Comparison of ENCODE assay signal across 9 cellular contexts in genomic region chr10:5089869-5090268, GRCh38. TPM values are rescaled to one million over a fixed set of nuclear protein-coding genes. Genes with fewer than 3 reads are reported as not detected.
DNase-seq lines count a peak whose midpoint lies in the region; ATAC-seq, FAIRE-seq and TF ChIP-seq lines count a peak whose summit lies in the region.
"Had no signal": no experiment of that assay in that cellular context is flagged by ENCODE, and none has a peak within 500 bp of the region (broad histone marks: within the 10 kb centered on the region; RNA-seq: fewer than 3 reads in every experiment).

No MANE protein-coding gene starts in this region.

- H3K36me3 ChIP-seq in bronchial epithelial cell (ENCODE audit: control insufficient read depth, insufficient read depth, low read length), result no peaks in the 10 kb centered on the region
- H3K36me3 ChIP-seq in small intestine (ENCODE audit: control insufficient read depth in 2 of 2, insufficient read depth in 2 of 2, low read length in 2 of 2), result no peaks in the 10 kb centered on the region

- H3K9me3 ChIP-seq in small intestine (ENCODE audit: control insufficient read depth, low read depth), result no peaks in the 10 kb centered on the region

- no peak for TF ChIP-seq POLR2A in NB4 (IDR thresholded peaks at IDR 0.05; ENCODE audit: extremely low read depth, insufficient read length)
- TF ChIP-seq POLR2A in GM12891 (IDR thresholded peaks at IDR 0.05; ENCODE audit: low read depth, low read length), result no peak

- H3K4me3 ChIP-seq in NB4 (ENCODE audit: low read depth, low read length) (no peak overlapping the region), bronchial epithelial cell (ENCODE audit: low read depth, low read length) (no peak overlapping the region), small intestine (ENCODE audit: low read depth in 1 of 2, low read length in 2 of 2) (no peak overlapping the region)

- TF ChIP-seq CTCF in NB4 (IDR thresholded peaks at IDR 0.05; ENCODE audit: low read depth, low read length) (peak; percentile 16), bronchial epithelial cell (IDR thresholded peaks at IDR 0.05; ENCODE audit: insufficient read depth, low read length, severe bottlenecking) (peak; percentile 72)

- 59 to 61% (median 61%) methylated on average over 4 of the region's 4 CpGs for WGBS in small intestine, 3 donors

- no peak for ATAC-seq in left ventricle myocardium superior

- H3K4me1 ChIP-seq in small intestine (ENCODE audit: control insufficient read depth in 2 of 2, insufficient read depth in 1 of 2, low read depth in 1 of 2, low read length in 1 of 2), result peaks cover 0 to 3% of the 10 kb centered on the region in 2 donors

- H3K27ac ChIP-seq in small intestine (ENCODE audit: low read depth in 1 of 2, low read length in 1 of 2), result no peak overlapping the region

- intact Hi-C loops in left ventricle myocardium superior (cut with micrococcal nuclease), result loop anchor here (10.0 kb wide), 1 partner anchor 245 kb away; no protein-coding TSS in a partner anchor

- H3K27me3 ChIP-seq in bronchial epithelial cell (ENCODE audit: control insufficient read depth, insufficient read depth, low read length) (no peaks in the 10 kb centered on the region), small intestine (ENCODE audit: control insufficient read depth in 2 of 2, insufficient read depth in 2 of 2, low read length in 2 of 2) (no peaks in the 10 kb centered on the region)

- DNase-seq in SIG-M5 treated with dmso at 0.1 percent for 504 hours (lab: John Stamatoyannopoulos, UW; ENCODE audit: unreplicated experiment) (peak; percentile 72), SIG-M5 (lab: John Stamatoyannopoulos, UW) (no peak), NB4 (ENCODE audit: low read depth) (peak; percentile 38), bronchial epithelial cell (ENCODE audit: low read depth) (peak; percentile 93), small intestine (peak; percentile 28), left ventricle myocardium superior (no peak), GM12891 (ENCODE audit: insufficient read length, low spot score) (no peak)
- DNase-seq in stimulated activated naive CD4-positive, alpha-beta T cell treated with Interleukin-2 at 50 U/mL for 16 hours (lab: John Stamatoyannopoulos, UW), result no peak
- DNase-seq: T1000 had no signal

- FAIRE-seq in bronchial epithelial cell (lab: Jason Lieb, UNC), result peak; percentile 79
- no peak for FAIRE-seq in small intestine (lab: Jason Lieb, UNC)
- no peak for FAIRE-seq in GM12891 (lab: Jason Lieb, UNC)

TF ChIP-seq in GM12891, 5 proteins besides CTCF, POLR2A, EP300 and RAD21:
- no peak for TF ChIP-seq POLR2AphosphoS5 (IDR thresholded peaks at IDR 0.05; ENCODE audit: low read depth, low read length)
- no peak for TF ChIP-seq TAF1 (IDR thresholded peaks at IDR 0.05; ENCODE audit: low read depth, low read length)
- no peak for TF ChIP-seq POU2F2 (IDR thresholded peaks at IDR 0.05; ENCODE audit: low read depth, low read length)
- no peak for TF ChIP-seq SPI1 (IDR thresholded peaks at IDR 0.05; ENCODE audit: low read depth, low read length)
- TF ChIP-seq PAX5 (IDR thresholded peaks at IDR 0.05; ENCODE audit: insufficient read depth, low read length, severe bottlenecking), result no peak
TF ChIP-seq in GM12891: peak in this region for 0.

RNA-seq across cellular contexts. Expression of gene AKR1C3, which starts 4.3 kb away (rescaled TPM):
- 45.5 and 69.5 TPM in 2 replicates for total RNA-seq in bronchial epithelial cell
- 100 to 1,000 TPM; 435 to 869 (median 463) TPM for polyA plus RNA-seq in small intestine
- 23.2 TPM for total RNA-seq in left ventricle myocardium superior
- polyA plus RNA-seq in GM12891 (2012; ENCODE audit: low read depth, missing spikeins), result not detected

Comparison
In these comparisons a context has a peak if more than half of its experiments do, and no peak if none do; other contexts are left out.
1. DNase-seq: peak in SIG-M5 treated with dmso at 0.1 percent for 504 hours (single experiment), NB4 (single experiment), bronchial epithelial cell (single experiment) and small intestine (single experiment); none in SIG-M5 (single experiment), left ventricle myocardium superior (single experiment), stimulated activated naive CD4-positive, alpha-beta T cell treated with Interleukin-2 at 50 U/mL for 16 hours (single experiment) and GM12891 (single experiment).